27 cellular contexts compared by ENCODE assay signal in the genomic region with DNA sequence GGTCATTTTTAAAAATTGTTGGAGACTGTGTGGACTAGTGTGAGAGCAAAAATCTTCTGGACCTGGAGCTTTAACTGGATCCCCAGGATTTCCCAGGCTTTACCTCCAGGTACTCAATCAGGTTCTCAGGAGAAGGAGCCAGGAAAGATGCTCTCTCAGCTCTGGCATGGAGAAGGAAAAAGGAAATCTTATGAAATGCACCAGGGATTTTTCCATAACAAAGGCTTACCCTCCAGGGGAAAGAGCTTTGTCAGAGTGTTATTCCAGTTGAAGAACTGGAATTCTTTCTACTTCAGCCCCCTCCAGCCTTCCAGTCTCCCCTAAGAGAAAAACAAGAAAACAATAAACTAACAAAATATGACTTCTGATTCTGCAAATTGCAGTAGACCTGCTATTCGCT.
"Had no signal": no experiment of that assay in that cellular context is flagged by ENCODE, and none has a peak within 500 bp of the region (broad histone marks: within the 10 kb centered on the region; RNA-seq: fewer than 3 reads in every experiment).

No MANE protein-coding gene starts in this region.

- H2AFZ ChIP-seq: neural progenitor cell, parathyroid adenoma had no signal

- H3K27me3 ChIP-seq: esophagus muscularis mucosa, foreskin keratinocyte, gastroesophageal sphincter, heart right ventricle, left lung, neural progenitor cell, right lobe of liver, stomach, thyroid gland had no signal

- H3K4me3 Mint-ChIP-seq: naive thymus-derived CD4-positive, alpha-beta T cell; nephron; neural progenitor cell; type B pancreatic cell had no signal

- H3K36me3 Mint-ChIP-seq: naive thymus-derived CD4-positive, alpha-beta T cell; neural progenitor cell had no signal

- H3K27me3 Mint-ChIP-seq: naive thymus-derived CD4-positive, alpha-beta T cell; progenitor cell of endocrine pancreas had no signal

- H3K79me2 ChIP-seq: parathyroid adenoma had no signal

- H3K27ac ChIP-seq: coronary artery, esophagus muscularis mucosa, foreskin keratinocyte, gastroesophageal sphincter, heart right ventricle, left lung, neural progenitor cell, parathyroid adenoma, right lobe of liver, stomach, thyroid gland had no signal

- H3K9ac ChIP-seq: neural progenitor cell, parathyroid adenoma had no signal

- DNase-seq: dermis blood vessel endothelial cell; effector memory CD4-positive, alpha-beta T cell; foreskin keratinocyte; glutamatergic neuron; heart right ventricle; hippocampal formation; left cardiac atrium; left lung; mesenchymal stem cell; midbrain; naive thymus-derived CD4-positive, alpha-beta T cell; right lobe of liver; small intestine; stimulated activated CD4-positive, alpha-beta T cell treated with anti-CD3 and anti-CD28 coated beads, Interleukin-15, amount 100 ng/mL, for 24 hours; stimulated activated CD4-positive, alpha-beta T cell treated with anti-CD3 and anti-CD28 coated beads, Interleukin-4, amount 100 ng/mL, for 1 hour; stimulated activated CD8-positive, alpha-beta memory T cell treated with anti-CD3 and anti-CD28 coated beads, Interleukin-4, amount 100 ng/mL, for 48 hours; stimulated activated naive CD4-positive, alpha-beta T cell treated with Interleukin-2 at 50 U/mL for 16 hours; stomach; thyroid gland had no signal

- H3K9me3 ChIP-seq: esophagus muscularis mucosa, gastroesophageal sphincter, heart right ventricle, right lobe of liver, thyroid gland had no signal

- H3K4me2 ChIP-seq: neural progenitor cell had no signal

- H3K27ac Mint-ChIP-seq: naive thymus-derived CD4-positive, alpha-beta T cell; nephron; neural progenitor cell; progenitor cell of endocrine pancreas; type B pancreatic cell had no signal

- H3K4me1 Mint-ChIP-seq: naive thymus-derived CD4-positive, alpha-beta T cell; nephron had no signal

- H3K4me1 ChIP-seq: esophagus muscularis mucosa, foreskin keratinocyte, gastroesophageal sphincter, heart right ventricle, left lung, parathyroid adenoma, right lobe of liver, stomach, thyroid gland had no signal

- ATAC-seq: foreskin keratinocyte; gastroesophageal sphincter; heart right ventricle; left cardiac atrium; left lung; naive thymus-derived CD4-positive, alpha-beta T cell; right lobe of liver had no signal
